In genomic region chr7:12257582-12257981, GRCh38 we compare ENCODE assay signal across 8 cellular contexts. TPM values are rescaled to one million over a fixed set of nuclear protein-coding genes. Genes with fewer than 3 reads are reported as not detected.
DNase-seq lines count a peak whose midpoint lies in the region; ATAC-seq, FAIRE-seq and TF ChIP-seq lines count a peak whose summit lies in the region.

No MANE protein-coding gene starts in this region.

- H3K79me1 ChIP-seq in neuronal stem cell (ENCODE audit: low read depth, low read length): no peaks in the 10 kb centered on the region

- H3K36me3 Mint-ChIP-seq in activated T-helper 2 cell treated with anti-CD3 and anti-CD28 coated beads, Interferon-gamma antibody, Interleukin-2, Interleukin-4, amounts not matched to agents 10 μg/mL and 5 μg/mL and 100 μg/mL, durations not matched to agents 14 hours and 24 hours and 36 hours (ENCODE audit: low read depth): peaks cover 6% of the 10 kb centered on the region

- no CpG with 5 or more reads among the region's 2 CpGs for WGBS in neuronal stem cell (ENCODE audit: extremely low coverage in 2 of 2, insufficient read length in 2 of 2, insufficient replicate concordance in 1 of 2), 2 donors

- no peak for TF ChIP-seq CTCF in uterus (IDR thresholded peaks at IDR 0.05)

- H2AK5ac ChIP-seq in neuronal stem cell (ENCODE audit: low read depth, low read length): no peak overlapping the region

- H4K91ac ChIP-seq in neuronal stem cell (ENCODE audit: low read depth, low read length, poor library complexity): no peak overlapping the region

- peaks cover 10% of the 10 kb centered on the region for H3K9me3 Mint-ChIP-seq in activated T-helper 2 cell treated with anti-CD3 and anti-CD28 coated beads, Interferon-gamma antibody, Interleukin-2, Interleukin-4, amounts not matched to agents 10 μg/mL and 5 μg/mL and 100 μg/mL, durations not matched to agents 14 hours and 24 hours and 36 hours

- DNase-seq in GM18507 (ENCODE audit: extremely low spot score, insufficient read length, low read depth) (peak; percentile 8), HT1080 (ENCODE audit: low read depth) (peak; percentile 59), lung microvascular endothelial cell (ENCODE audit: low read depth in 2 of 2) (peak; percentile 79 to 82), uterus (no peak), neuronal stem cell (ENCODE audit: low spot score) (no peak), NCI-H1436 (lab: John Stamatoyannopoulos, UW) (no peak)
- DNase-seq in activated T-helper 2 cell treated with anti-CD3 and anti-CD28 coated beads, Interferon-gamma antibody, Interleukin-2, Interleukin-4, amounts not matched to agents 10 μg/mL and 5 μg/mL and 100 μg/mL, durations not matched to agents 14 hours and 24 hours and 36 hours (ENCODE audit: low spot score): peak; percentile 43

- no peak overlapping the region for H3K4me2 ChIP-seq in neuronal stem cell (ENCODE audit: insufficient read depth, low read length, poor library complexity, severe bottlenecking)

- no peak overlapping the region for H3K4me3 Mint-ChIP-seq in activated T-helper 2 cell treated with anti-CD3 and anti-CD28 coated beads, Interferon-gamma antibody, Interleukin-2, Interleukin-4, amounts not matched to agents 10 μg/mL and 5 μg/mL and 100 μg/mL, durations not matched to agents 14 hours and 24 hours and 36 hours (ENCODE audit: low read depth)

- H3K27me3 Mint-ChIP-seq in activated T-helper 2 cell treated with anti-CD3 and anti-CD28 coated beads, Interferon-gamma antibody, Interleukin-2, Interleukin-4, amounts not matched to agents 10 μg/mL and 5 μg/mL and 100 μg/mL, durations not matched to agents 14 hours and 24 hours and 36 hours (ENCODE audit: low read depth): peaks cover 15% of the 10 kb centered on the region

- no peak overlapping the region for H4K8ac ChIP-seq in neuronal stem cell (ENCODE audit: low read depth, low read length)

- H3K4ac ChIP-seq in neuronal stem cell (ENCODE audit: low read length): no peak overlapping the region

- peak; percentile 91 for FAIRE-seq in GM18507 (lab: Jason Lieb, UNC)

- no peak overlapping the region for H2BK15ac ChIP-seq in neuronal stem cell (ENCODE audit: low read length)

- H3K23ac ChIP-seq in neuronal stem cell (ENCODE audit: low read depth, low read length, poor library complexity): no peak overlapping the region

- H3K18ac ChIP-seq in neuronal stem cell (ENCODE audit: low read length): no peak overlapping the region

- no peak overlapping the region for H2BK5ac ChIP-seq in neuronal stem cell (ENCODE audit: low read length)

- no peaks in the 10 kb centered on the region for H3K9me3 ChIP-seq in uterus
- H3K9me3 ChIP-seq in neuronal stem cell (replicated peaks in 1 of 2; ENCODE audit: control insufficient read depth in 2 of 2, insufficient read depth in 1 of 2, low read depth in 1 of 2, low read length in 2 of 2): no peaks in the 10 kb centered on the region

- H2BK12ac ChIP-seq in neuronal stem cell (ENCODE audit: low read length): no peak overlapping the region

- H3K4me1 ChIP-seq in uterus (no peaks in the 10 kb centered on the region), neuronal stem cell (ENCODE audit: control insufficient read depth in 2 of 2, insufficient read depth in 1 of 2, low read depth in 1 of 2, low read length in 2 of 2) (no peaks in the 10 kb centered on the region)

- H3K9ac ChIP-seq in neuronal stem cell (ENCODE audit: low read depth, low read length, poor library complexity): no peak overlapping the region

- ATAC-seq in GM21528 (IDR thresholded peaks at IDR 0.05; ENCODE audit: low FRiP score, unreplicated experiment): peak; percentile 100

- no peak overlapping the region for H2AFZ ChIP-seq in neuronal stem cell (ENCODE audit: low read length)

- H3K27ac ChIP-seq in uterus: no peak overlapping the region
- no peak overlapping the region for H3K27ac ChIP-seq in neuronal stem cell (replicated peaks; ENCODE audit: low read length)

- no peak overlapping the region for H3K14ac ChIP-seq in neuronal stem cell (ENCODE audit: low read length)

- intact Hi-C loops in activated T-helper 2 cell treated with anti-CD3 and anti-CD28 coated beads, Interferon-gamma antibody, Interleukin-2, Interleukin-4, amounts not matched to agents 10 μg/mL and 5 μg/mL and 100 μg/mL, durations not matched to agents 14 hours and 24 hours and 36 hours (cut with micrococcal nuclease): loop anchor here (1.0 to 5.0 kb wide), 5 partner anchors 19 to 145 kb away; partner anchors contain the start of genes TMEM106B and VWDE
- intact Hi-C loops in uterus (cut with DNase I; ENCODE audit: low total_unique reads): no loop called here

- TF ChIP-seq POLR2A in uterus (IDR thresholded peaks at IDR 0.05): no peak

- H3K27me3 ChIP-seq in uterus (no peaks in the 10 kb centered on the region), neuronal stem cell (ENCODE audit: control insufficient read depth in 3 of 3, insufficient read depth in 3 of 3, low read depth in 1 of 3, low read length in 3 of 3) (no peaks in the 10 kb centered on the region)

- no peak overlapping the region for H3K4me3 ChIP-seq in uterus
- H3K4me3 ChIP-seq in neuronal stem cell (ENCODE audit: low read length in 2 of 2): no peak overlapping the region

- H3K27ac Mint-ChIP-seq in activated T-helper 2 cell treated with anti-CD3 and anti-CD28 coated beads, Interferon-gamma antibody, Interleukin-2, Interleukin-4, amounts not matched to agents 10 μg/mL and 5 μg/mL and 100 μg/mL, durations not matched to agents 14 hours and 24 hours and 36 hours: no peak overlapping the region

- H3K36me3 ChIP-seq in uterus: no peaks in the 10 kb centered on the region
- H3K36me3 ChIP-seq in neuronal stem cell (replicated peaks in 1 of 2; ENCODE audit: control insufficient read depth in 2 of 2, insufficient read depth in 2 of 2, low read length in 2 of 2): no peaks in the 10 kb centered on the region

- H2BK120ac ChIP-seq in neuronal stem cell (ENCODE audit: low read depth, low read length): no peak overlapping the region

- peaks cover 12% of the 10 kb centered on the region for H3K4me1 Mint-ChIP-seq in activated T-helper 2 cell treated with anti-CD3 and anti-CD28 coated beads, Interferon-gamma antibody, Interleukin-2, Interleukin-4, amounts not matched to agents 10 μg/mL and 5 μg/mL and 100 μg/mL, durations not matched to agents 14 hours and 24 hours and 36 hours (ENCODE audit: low read depth)

RNA-seq across cellular contexts. Expression of gene TMEM106B, which starts 46.5 kb away (rescaled TPM):
- total RNA-seq in HT1080 (2014; rRNA removed; shearing (Covaris generic)): 27.5 and 27.9 TPM in 2 replicates
- polyA plus RNA-seq in HT1080 (2015; cell fraction: cytosol; rRNA removed): 50.4 and 57.2 TPM in 2 replicates
- polyA plus RNA-seq in HT1080 (2015; cell fraction: nucleus; rRNA removed): 41.2 and 48.7 TPM in 2 replicates
- 23.9 and 24.1 TPM in 2 replicates for total RNA-seq in activated T-helper 2 cell treated with anti-CD3 and anti-CD28 coated beads, Interferon-gamma antibody, Interleukin-2, Interleukin-4, amounts not matched to agents 10 μg/mL and 5 μg/mL and 100 μg/mL, durations not matched to agents 14 hours and 24 hours and 36 hours
- total RNA-seq in lung microvascular endothelial cell (14.6 and 24.2 TPM in 2 replicates), uterus (100 to 1,000 TPM in 1 of 4 donors, 10 to 100 TPM in 3; 65.4 to 215 (median 76.0) TPM)
- polyA plus RNA-seq in neuronal stem cell (2013, experiment 1 of 2): 36.9 TPM
- polyA plus RNA-seq in neuronal stem cell (2013, experiment 2 of 2): 38.3 TPM

Comparison
In these comparisons a context has a peak if more than half of its experiments do, and no peak if none do; other contexts are left out.
1. DNase-seq: peak in GM18507 (single experiment), HT1080 (single experiment), activated T-helper 2 cell treated with anti-CD3 and anti-CD28 coated beads, Interferon-gamma antibody, Interleukin-2, Interleukin-4, amounts not matched to agents 10 μg/mL and 5 μg/mL and 100 μg/mL, durations not matched to agents 14 hours and 24 hours and 36 hours (single experiment) and lung microvascular endothelial cell (2 of 2); none in uterus (0 of 2), neuronal stem cell (single experiment) and NCI-H1436 (single experiment).